Comparison of ENCODE assay signal across 8 cellular contexts in the genomic region with DNA sequence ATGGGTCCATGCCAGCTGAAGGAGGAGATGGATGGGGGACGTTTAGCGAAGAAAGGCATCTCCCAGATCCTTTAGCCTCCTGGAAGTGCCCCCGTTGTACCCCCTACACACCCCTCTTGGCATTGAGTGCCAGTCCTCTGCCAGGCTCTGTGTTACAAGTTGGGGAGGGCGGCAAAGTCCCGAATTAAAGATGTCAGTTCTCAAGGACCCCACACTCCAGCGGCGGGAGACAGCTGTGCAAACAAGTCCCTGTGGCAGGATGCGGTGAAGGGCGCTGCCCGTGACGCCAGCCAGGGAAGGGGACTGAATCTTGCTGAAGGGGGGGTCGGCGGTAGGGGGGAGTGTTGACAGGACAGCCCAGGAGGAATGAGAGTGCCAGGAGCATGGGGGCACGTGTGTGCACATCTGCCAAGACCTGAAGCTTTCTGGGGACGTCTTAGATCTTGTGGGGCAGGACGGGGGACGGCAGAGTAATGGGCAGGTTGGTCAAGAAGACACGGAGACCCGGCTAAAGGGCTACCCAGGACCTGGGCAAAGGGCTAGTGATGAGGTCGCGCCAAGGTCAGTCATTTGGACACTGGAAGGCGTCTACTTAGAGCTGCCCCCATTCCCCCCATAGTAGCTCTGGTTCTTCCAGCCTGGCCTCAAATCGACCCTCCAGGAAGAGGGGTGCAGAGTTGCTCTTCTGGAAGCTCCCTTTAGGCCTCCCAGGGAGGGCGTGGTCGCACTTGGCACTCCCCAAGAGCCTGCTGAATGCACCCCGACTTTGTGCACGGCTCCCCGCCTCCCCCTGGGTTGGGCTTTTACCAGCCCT. TPM values are rescaled to one million over a fixed set of nuclear protein-coding genes. Genes with fewer than 3 reads are reported as not detected.
DNase-seq lines count a peak whose midpoint lies in the region; ATAC-seq and TF ChIP-seq lines count a peak whose summit lies in the region.

No MANE protein-coding gene starts in this region.

- H3K27ac ChIP-seq in A673 (ENCODE audit: low read depth, low read length, poor library complexity, severe bottlenecking) (peak overlapping the region; percentile 91), HEK293 (ENCODE audit: extremely low read depth, low read depth, low read length) (peak overlapping the region; percentile 93; the same call in 1 of the 2 replicates), muscle layer of colon (ENCODE audit: low read depth, low read length) (peak overlapping the region; percentile 99)

- H3K4me3 ChIP-seq in A673 (ENCODE audit: low read depth, low read length, poor library complexity, severe bottlenecking): peak overlapping the region; percentile 97
- H3K4me3 ChIP-seq in HEK293 (ENCODE audit: low read depth, low read length): peak overlapping the region; percentile 74
- peak overlapping the region; percentile 72 for H3K4me3 ChIP-seq in epithelial cell of proximal tubule (ENCODE audit: low read depth, low read length)
- H3K4me3 ChIP-seq in muscle layer of colon (ENCODE audit: low read depth in 1 of 2, low read length in 2 of 2): peak overlapping the region; percentile 75 to 79

- CTCF ChIA-PET in A673 (lab: Charles Lee): interaction anchor here (0.6 to 1.6 kb wide), 13 partner anchors 8 to 314 kb away, joined by 3 to 6 read pairs (median 3); a partner anchor contains a TSS
- CTCF ChIA-PET in HEK293 (lab: Yijun Ruan, JAX): interaction anchor here (0.5 to 3.4 kb wide), 14 partner anchors 8 to 457 kb away, joined by 3 to 20 read pairs (median 4); no protein-coding TSS in a partner anchor

- H3K9me3 ChIP-seq in A673 (ENCODE audit: low read depth, low read length, poor library complexity, severe bottlenecking): no peaks in the 10 kb centered on the region
- H3K9me3 ChIP-seq in HEK293 (ENCODE audit: control insufficient read depth, insufficient read depth, low read depth, low read length): no peaks in the 10 kb centered on the region
- H3K9me3 ChIP-seq in muscle layer of colon (ENCODE audit: low read length): no peaks in the 10 kb centered on the region

- H3K27me3 ChIP-seq in A673 (replicated peaks; ENCODE audit: insufficient read depth, low read depth, low read length, poor library complexity) (no peaks in the 10 kb centered on the region), muscle layer of colon (ENCODE audit: control insufficient read depth in 1 of 2, insufficient read depth in 2 of 2, low read length in 2 of 2) (no peaks in the 10 kb centered on the region)

- intact Hi-C loops in A673 (cut with micrococcal nuclease; ENCODE audit: unreplicated experiment): loop anchor here (2.0 to 5.0 kb wide), 3 partner anchors 96 to 450 kb away; no protein-coding TSS in a partner anchor

- TF ChIP-seq CTCF in A673 (conservative IDR thresholded peaks at IDR 0.05; ENCODE audit: low read depth, low read length): no peak
- TF ChIP-seq CTCF in HEK293 (tag by site-specific recombination; IDR thresholded peaks at IDR 0.05): 0 out of 2 replicates have a peak, but pooled peaks have one; percentile 35
- TF ChIP-seq CTCF in epithelial cell of proximal tubule (conservative IDR thresholded peaks at IDR 0.05; ENCODE audit: low read depth, low read length): no peak

- H3K4me1 ChIP-seq in A673 (ENCODE audit: insufficient read depth, low read length, poor library complexity, severe bottlenecking) (peaks cover 37% of the 10 kb centered on the region), HEK293 (ENCODE audit: control insufficient read depth, insufficient read depth, low read length) (peaks cover 15% of the 10 kb centered on the region), muscle layer of colon (ENCODE audit: insufficient read depth, low read length) (peaks cover 24% of the 10 kb centered on the region)

- DNase-seq in A673 (ENCODE audit: low spot score): peak; percentile 79
- DNase-seq in NK-92 treated with Interleukin-12 subunit alpha and Interleukin-12 subunit beta, amount 100 ng/mL, for 24 hours (lab: John Stamatoyannopoulos, UW): peak; percentile 56
- peak; percentile 47 for DNase-seq in activated T-cell treated with anti-CD3 and anti-CD28 coated beads for 48 hours (ENCODE audit: low read depth)
- no peak for DNase-seq in epithelial cell of proximal tubule (ENCODE audit: low read depth)
- peak; percentile 71 for DNase-seq in superior temporal gyrus (ENCODE audit: extremely low spot score)

- peaks cover 4% of the 10 kb centered on the region for H3K36me3 ChIP-seq in A673 (ENCODE audit: insufficient read depth, low read length, poor library complexity, severe bottlenecking)
- H3K36me3 ChIP-seq in HEK293 (ENCODE audit: control insufficient read depth in 2 of 2, insufficient read depth in 1 of 2, low read length in 2 of 2): peaks cover 0 to 6% of the 10 kb centered on the region in 2 experiments; a peak in 1 of 3 replicates
- H3K36me3 ChIP-seq in muscle layer of colon (ENCODE audit: insufficient read depth, low read length): peaks cover 6% of the 10 kb centered on the region

- BruUV-seq in A673 (replicated peaks; lab: Mats Ljungman, UMichigan): no TSS peak

- no peak for ATAC-seq in HG03565 (IDR thresholded peaks at IDR 0.05; ENCODE audit: unreplicated experiment)

- H3K9ac ChIP-seq in muscle layer of colon (ENCODE audit: low read length): peak overlapping the region; percentile 65

- POLR2A ChIA-PET in A673 (lab: Charles Lee; ENCODE audit: low non-redundant PET): interaction anchor here (0.6 kb wide), 1 partner anchor 105 kb away, joined by 3 read pairs; no protein-coding TSS in a partner anchor
- POLR2A ChIA-PET in HEK293 (lab: Yijun Ruan, JAX): interaction anchor here (1.0 to 2.2 kb wide), 5 partner anchors 8 to 126 kb away, joined by 3 to 11 read pairs (median 4); a partner anchor contains a TSS

TF ChIP-seq in HEK293, 187 proteins besides CTCF, POLR2A, EP300 and RAD21 (continues in another document):
- TF ChIP-seq ZNF239 (tag by site-specific recombination; IDR thresholded peaks at IDR 0.05) (no peak), ZNF10 (tag by site-specific recombination; IDR thresholded peaks at IDR 0.05) (peak; percentile 55), SCRT1 (tag by site-specific recombination; IDR thresholded peaks at IDR 0.05; ENCODE audit: borderline replicate concordance) (peak; percentile 91)
- TF ChIP-seq, protein P1, sequence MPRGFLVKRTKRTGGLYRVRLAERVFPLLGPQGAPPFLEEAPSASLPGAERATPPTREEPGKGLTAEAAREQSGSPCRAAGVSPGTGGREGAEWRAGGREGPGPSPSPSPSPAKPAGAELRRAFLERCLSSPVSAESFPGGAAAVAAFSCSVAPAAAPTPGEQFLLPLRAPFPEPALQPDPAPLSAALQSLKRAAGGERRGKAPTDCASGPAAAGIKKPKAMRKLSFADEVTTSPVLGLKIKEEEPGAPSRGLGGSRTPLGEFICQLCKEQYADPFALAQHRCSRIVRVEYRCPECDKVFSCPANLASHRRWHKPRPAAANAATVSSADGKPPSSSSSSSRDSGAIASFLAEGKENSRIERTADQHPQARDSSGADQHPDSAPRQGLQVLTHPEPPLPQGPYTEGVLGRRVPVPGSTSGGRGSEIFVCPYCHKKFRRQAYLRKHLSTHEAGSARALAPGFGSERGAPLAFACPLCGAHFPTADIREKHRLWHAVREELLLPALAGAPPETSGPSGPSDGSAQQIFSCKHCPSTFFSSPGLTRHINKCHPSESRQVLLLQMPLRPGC (tag by site-specific recombination; IDR thresholded peaks at IDR 0.05): no peak
- TF ChIP-seq, protein P2, sequence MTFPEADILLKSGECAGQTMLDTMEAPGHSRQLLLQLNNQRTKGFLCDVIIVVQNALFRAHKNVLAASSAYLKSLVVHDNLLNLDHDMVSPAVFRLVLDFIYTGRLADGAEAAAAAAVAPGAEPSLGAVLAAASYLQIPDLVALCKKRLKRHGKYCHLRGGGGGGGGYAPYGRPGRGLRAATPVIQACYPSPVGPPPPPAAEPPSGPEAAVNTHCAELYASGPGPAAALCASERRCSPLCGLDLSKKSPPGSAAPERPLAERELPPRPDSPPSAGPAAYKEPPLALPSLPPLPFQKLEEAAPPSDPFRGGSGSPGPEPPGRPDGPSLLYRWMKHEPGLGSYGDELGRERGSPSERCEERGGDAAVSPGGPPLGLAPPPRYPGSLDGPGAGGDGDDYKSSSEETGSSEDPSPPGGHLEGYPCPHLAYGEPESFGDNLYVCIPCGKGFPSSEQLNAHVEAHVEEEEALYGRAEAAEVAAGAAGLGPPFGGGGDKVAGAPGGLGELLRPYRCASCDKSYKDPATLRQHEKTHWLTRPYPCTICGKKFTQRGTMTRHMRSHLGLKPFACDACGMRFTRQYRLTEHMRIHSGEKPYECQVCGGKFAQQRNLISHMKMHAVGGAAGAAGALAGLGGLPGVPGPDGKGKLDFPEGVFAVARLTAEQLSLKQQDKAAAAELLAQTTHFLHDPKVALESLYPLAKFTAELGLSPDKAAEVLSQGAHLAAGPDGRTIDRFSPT (tag by site-specific recombination; IDR thresholded peaks at IDR 0.05): peak; percentile 95
- TF ChIP-seq, protein P3, sequence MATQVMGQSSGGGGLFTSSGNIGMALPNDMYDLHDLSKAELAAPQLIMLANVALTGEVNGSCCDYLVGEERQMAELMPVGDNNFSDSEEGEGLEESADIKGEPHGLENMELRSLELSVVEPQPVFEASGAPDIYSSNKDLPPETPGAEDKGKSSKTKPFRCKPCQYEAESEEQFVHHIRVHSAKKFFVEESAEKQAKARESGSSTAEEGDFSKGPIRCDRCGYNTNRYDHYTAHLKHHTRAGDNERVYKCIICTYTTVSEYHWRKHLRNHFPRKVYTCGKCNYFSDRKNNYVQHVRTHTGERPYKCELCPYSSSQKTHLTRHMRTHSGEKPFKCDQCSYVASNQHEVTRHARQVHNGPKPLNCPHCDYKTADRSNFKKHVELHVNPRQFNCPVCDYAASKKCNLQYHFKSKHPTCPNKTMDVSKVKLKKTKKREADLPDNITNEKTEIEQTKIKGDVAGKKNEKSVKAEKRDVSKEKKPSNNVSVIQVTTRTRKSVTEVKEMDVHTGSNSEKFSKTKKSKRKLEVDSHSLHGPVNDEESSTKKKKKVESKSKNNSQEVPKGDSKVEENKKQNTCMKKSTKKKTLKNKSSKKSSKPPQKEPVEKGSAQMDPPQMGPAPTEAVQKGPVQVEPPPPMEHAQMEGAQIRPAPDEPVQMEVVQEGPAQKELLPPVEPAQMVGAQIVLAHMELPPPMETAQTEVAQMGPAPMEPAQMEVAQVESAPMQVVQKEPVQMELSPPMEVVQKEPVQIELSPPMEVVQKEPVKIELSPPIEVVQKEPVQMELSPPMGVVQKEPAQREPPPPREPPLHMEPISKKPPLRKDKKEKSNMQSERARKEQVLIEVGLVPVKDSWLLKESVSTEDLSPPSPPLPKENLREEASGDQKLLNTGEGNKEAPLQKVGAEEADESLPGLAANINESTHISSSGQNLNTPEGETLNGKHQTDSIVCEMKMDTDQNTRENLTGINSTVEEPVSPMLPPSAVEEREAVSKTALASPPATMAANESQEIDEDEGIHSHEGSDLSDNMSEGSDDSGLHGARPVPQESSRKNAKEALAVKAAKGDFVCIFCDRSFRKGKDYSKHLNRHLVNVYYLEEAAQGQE (tag by site-specific recombination; IDR thresholded peaks at IDR 0.05): no peak

RNA-seq across cellular contexts. Expression of a gene that starts 2.8 kb away (rescaled TPM):
- 72.3 and 77.4 TPM in 2 replicates for total RNA-seq in A673 (2021)
- total RNA-seq in epithelial cell of proximal tubule: 49.0 and 65.5 TPM in 2 replicates

RNA-seq across cellular contexts. Expression of a gene that starts 14.8 kb away (rescaled TPM):
- total RNA-seq in A673 (2021) (0.09 TPM in 1 of 2 replicates, not detected in the other), epithelial cell of proximal tubule (0.22 TPM in 1 of 2 replicates, not detected in the other)

RNA-seq across cellular contexts. Expression of a gene that starts 22.0 kb away (rescaled TPM):
- total RNA-seq in A673 (2021) (not detected in 2 replicates), epithelial cell of proximal tubule (not detected in 2 replicates)

RNA-seq across cellular contexts. Expression of a gene that starts 40.2 kb away (rescaled TPM):
- not detected in 2 replicates for total RNA-seq in A673 (2021)
- not detected in 2 replicates for total RNA-seq in epithelial cell of proximal tubule
